In the genomic region with DNA sequence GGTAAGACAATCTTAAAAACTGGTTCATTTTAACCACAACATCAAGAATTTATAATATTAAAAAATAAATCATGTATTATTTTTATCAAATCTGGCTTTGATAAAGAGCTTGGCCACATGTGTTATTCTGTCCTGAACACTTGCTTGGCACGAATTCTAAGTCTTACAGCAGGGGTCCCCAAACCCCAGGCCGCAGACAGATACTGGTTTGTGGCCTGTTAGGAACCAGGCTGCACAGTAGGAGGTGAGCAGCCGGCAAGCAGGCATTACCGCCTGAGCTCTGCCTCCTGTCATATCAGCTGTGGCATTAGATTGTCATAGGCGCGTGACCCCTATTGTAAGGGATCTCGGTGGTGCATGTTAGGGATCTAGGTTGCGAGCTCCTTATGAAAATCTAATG, we compare ENCODE assay signal across 22 cellular contexts.
"Had no signal": no experiment of that assay in that cellular context is flagged by ENCODE, and none has a peak within 500 bp of the region (broad histone marks: within the 10 kb centered on the region; RNA-seq: fewer than 3 reads in every experiment).

No MANE protein-coding gene starts in this region.

- H3K9me3 ChIP-seq: heart left ventricle, lower lobe of right lung, neutrophil, psoas muscle, tibial artery, upper lobe of left lung, vagina had no signal

- H3K36me3 Mint-ChIP-seq: naive B cell; stimulated activated memory B cell treated with anti-CD40 and anti-IgM and Interleukin-4, amounts not matched to agents 10 μg/mL and 1 μg/mL and 100 μg/mL, for 72 hours had no signal

- H3K27me3 Mint-ChIP-seq: naive B cell; stimulated activated memory B cell treated with anti-CD40 and anti-IgM and Interleukin-4, amounts not matched to agents 10 μg/mL and 1 μg/mL and 100 μg/mL, for 72 hours; stimulated activated naive CD8-positive, alpha-beta T cell treated with anti-CD3 and anti-CD28 coated beads, Interleukin-15, Interleukin-2, amounts not matched to agents 100 ng/mL and 50 ng/mL, for 24 hours had no signal

- H3K36me3 ChIP-seq: heart left ventricle, lower lobe of right lung, neutrophil, spleen, tibial artery, upper lobe of left lung, vagina had no signal

- DNase-seq: effector CD4-positive, alpha-beta T cell; foreskin melanocyte; heart left ventricle; hippocampal formation; kidney glomerular epithelial cell; lower lobe of right lung; mesenchymal stem cell; naive B cell; psoas muscle; spleen; stimulated activated CD4-positive, alpha-beta T cell treated with anti-CD3 and anti-CD28 coated beads, Interleukin-15, amount 100 ng/mL, for 24 hours; stimulated activated CD4-positive, alpha-beta T cell treated with anti-CD3 and anti-CD28 coated beads, Interleukin-1b, Interleukin-23, amount 100 ng/mL, for 48 hours; stimulated activated CD4-positive, alpha-beta T cell treated with anti-CD3 and anti-CD28 coated beads, Interleukin-4, amount 100 ng/mL, for 24 hours; tibial artery; upper lobe of left lung had no signal

- H3K27me3 ChIP-seq: heart left ventricle, neutrophil, spleen, tibial artery, upper lobe of left lung, vagina had no signal

- H3K27ac ChIP-seq: coronary artery, heart left ventricle, lower lobe of right lung, neutrophil, psoas muscle, spleen, tibial artery, upper lobe of left lung, vagina had no signal

- H3K4me3 Mint-ChIP-seq: naive B cell; nephron; stimulated activated memory B cell treated with anti-CD40 and anti-IgM and Interleukin-4, amounts not matched to agents 10 μg/mL and 1 μg/mL and 100 μg/mL, for 72 hours; stimulated activated naive CD8-positive, alpha-beta T cell treated with anti-CD3 and anti-CD28 coated beads, Interleukin-15, Interleukin-2, amounts not matched to agents 100 ng/mL and 50 ng/mL, for 24 hours had no signal

- H3K9me3 Mint-ChIP-seq: naive B cell; nephron; stimulated activated memory B cell treated with anti-CD40 and anti-IgM and Interleukin-4, amounts not matched to agents 10 μg/mL and 1 μg/mL and 100 μg/mL, for 72 hours; stimulated activated naive CD8-positive, alpha-beta T cell treated with anti-CD3 and anti-CD28 coated beads, Interleukin-15, Interleukin-2, amounts not matched to agents 100 ng/mL and 50 ng/mL, for 24 hours had no signal

- ATAC-seq: heart left ventricle; lower lobe of right lung; psoas muscle; sciatic nerve; stimulated activated memory B cell treated with anti-CD40 and anti-IgM and Interleukin-4, amounts not matched to agents 10 μg/mL and 1 μg/mL and 100 μg/mL, for 72 hours had no signal

- H3K4me3 ChIP-seq: coronary artery, heart left ventricle, lower lobe of right lung, psoas muscle, spleen, tibial artery, upper lobe of left lung, vagina had no signal

- H3K4me1 Mint-ChIP-seq: naive B cell; stimulated activated memory B cell treated with anti-CD40 and anti-IgM and Interleukin-4, amounts not matched to agents 10 μg/mL and 1 μg/mL and 100 μg/mL, for 72 hours had no signal

- H3K27ac Mint-ChIP-seq: naive B cell; nephron; stimulated activated memory B cell treated with anti-CD40 and anti-IgM and Interleukin-4, amounts not matched to agents 10 μg/mL and 1 μg/mL and 100 μg/mL, for 72 hours; stimulated activated naive CD8-positive, alpha-beta T cell treated with anti-CD3 and anti-CD28 coated beads, Interleukin-15, Interleukin-2, amounts not matched to agents 100 ng/mL and 50 ng/mL, for 24 hours had no signal
